Comparison of ENCODE assay signal across 10 cellular contexts in the genomic region with DNA sequence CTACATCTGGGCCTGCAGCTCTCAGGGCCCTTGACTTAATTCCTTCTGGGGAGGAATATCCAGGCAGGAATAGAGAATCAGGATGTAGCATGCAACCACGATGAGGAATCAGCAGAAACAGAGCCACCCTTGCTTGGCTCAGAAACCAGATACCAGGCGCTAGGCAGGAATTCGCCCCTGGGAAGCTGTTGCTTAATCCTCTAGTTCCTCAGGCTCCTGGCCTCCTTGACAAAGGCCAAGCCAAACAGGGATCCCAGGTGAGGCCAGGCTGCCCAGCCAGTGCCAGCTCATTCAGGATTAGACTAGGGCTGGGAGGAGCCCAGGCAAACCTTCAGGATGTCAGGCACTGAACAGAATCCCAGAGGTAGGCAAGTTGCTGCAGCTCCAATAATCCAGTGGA. TPM values are rescaled to one million over a fixed set of nuclear protein-coding genes. Genes with fewer than 3 reads are reported as not detected.
A peak's percentile ranks its signal among the peaks of the same experiment; 100 is the strongest.
DNase-seq lines count a peak whose midpoint lies in the region; FAIRE-seq and TF ChIP-seq lines count a peak whose summit lies in the region.
"Had no signal": no experiment of that assay in that cellular context is flagged by ENCODE, and none has a peak within 500 bp of the region (broad histone marks: within the 10 kb centered on the region; RNA-seq: fewer than 3 reads in every experiment).

No MANE protein-coding gene starts in this region.

- no peaks in the 10 kb centered on the region for H3K9me3 ChIP-seq in kidney (ENCODE audit: control insufficient read depth in 1 of 2, low read length in 2 of 2)
- H3K9me3 ChIP-seq in thymus (ENCODE audit: control insufficient read depth): no peaks in the 10 kb centered on the region

- intact Hi-C loops in kidney (cut with DNase I): no loop called here

- H3K4me3 ChIP-seq in astrocyte of the spinal cord (ENCODE audit: low read depth, low read length) (no peak overlapping the region), kidney (ENCODE audit: low read length in 2 of 2) (no peak overlapping the region), thymus (ENCODE audit: low read length) (no peak overlapping the region)

- peak; percentile 37 for DNase-seq in HS-5 (ENCODE audit: low read depth)
- DNase-seq in astrocyte of the spinal cord (ENCODE audit: low read depth, low spot score): peak; percentile 34
- DNase-seq in kidney: no peak
- no peak for DNase-seq in HuH-7.5 (ENCODE audit: low spot score)
- no peak for DNase-seq in NCI-H1092 (lab: John Stamatoyannopoulos, UW)
- DNase-seq in HK-2 (ENCODE audit: unreplicated experiment): no peak
- DNase-seq: activated naive CD4-positive, alpha-beta T cell treated with Interleukin-2 at 50 U/mL for 16 hours; NCI-H1092 treated with DMSO at 0.1 percent for 48 hours; T-helper 1 cell had no signal

- H3K27me3 ChIP-seq in thymus (ENCODE audit: control insufficient read depth, insufficient read depth): no peaks in the 10 kb centered on the region

- H3K36me3 ChIP-seq in kidney (ENCODE audit: control insufficient read depth in 1 of 2, insufficient read depth in 2 of 2, low read length in 2 of 2) (no peaks in the 10 kb centered on the region), thymus (ENCODE audit: control insufficient read depth, insufficient read depth) (no peaks in the 10 kb centered on the region)

- in situ Hi-C loops in astrocyte of the spinal cord (cut with HindIII; ENCODE audit: low sequenced_read_pairs): no loop called here

- no peak for FAIRE-seq in kidney (lab: Jason Lieb, UNC)

- no peak overlapping the region for H3K9ac ChIP-seq in kidney (ENCODE audit: low read length in 2 of 2)

- peak overlapping the region; percentile 76 to 82 for H3K27ac ChIP-seq in kidney (ENCODE audit: low read depth in 2 of 2, low read length in 2 of 2)
- H3K27ac ChIP-seq in thymus (ENCODE audit: low read depth): peak overlapping the region; percentile 9

- peaks cover 7 to 18% of the 10 kb centered on the region in 2 donors for H3K4me1 ChIP-seq in kidney (ENCODE audit: control insufficient read depth in 1 of 2, insufficient read depth in 1 of 2, low read depth in 1 of 2, low read length in 2 of 2)
- no peaks in the 10 kb centered on the region for H3K4me1 ChIP-seq in thymus (ENCODE audit: control insufficient read depth, insufficient read depth, low read length)

- TF ChIP-seq CTCF in astrocyte of the spinal cord (IDR thresholded peaks at IDR 0.05; ENCODE audit: low read depth, low read length): no peak
- no peak for TF ChIP-seq CTCF in kidney (IDR thresholded peaks at IDR 0.05; ENCODE audit: borderline replicate concordance, extremely low read depth, insufficient read depth)

- WGBS in thymus: 95% methylated on average over 3 of the region's 3 CpGs

RNA-seq across cellular contexts. Expression of a gene that starts 48.2 kb away (rescaled TPM):
- total RNA-seq in kidney: 130 TPM
- polyA plus RNA-seq in kidney (ENCODE audit: insufficient read depth, low read depth, low replicate concordance) (53.8 TPM), thymus (60.3 TPM)

Comparison
In these comparisons a context has a peak if more than half of its experiments do, and no peak if none do; other contexts are left out.
1. DNase-seq: peak in HS-5 (single experiment) and astrocyte of the spinal cord (single experiment); none in kidney (single experiment), HuH-7.5 (single experiment), NCI-H1092 (single experiment) and HK-2 (single experiment).